Comparison of ENCODE assay signal across 2 cellular contexts in the genomic region with DNA sequence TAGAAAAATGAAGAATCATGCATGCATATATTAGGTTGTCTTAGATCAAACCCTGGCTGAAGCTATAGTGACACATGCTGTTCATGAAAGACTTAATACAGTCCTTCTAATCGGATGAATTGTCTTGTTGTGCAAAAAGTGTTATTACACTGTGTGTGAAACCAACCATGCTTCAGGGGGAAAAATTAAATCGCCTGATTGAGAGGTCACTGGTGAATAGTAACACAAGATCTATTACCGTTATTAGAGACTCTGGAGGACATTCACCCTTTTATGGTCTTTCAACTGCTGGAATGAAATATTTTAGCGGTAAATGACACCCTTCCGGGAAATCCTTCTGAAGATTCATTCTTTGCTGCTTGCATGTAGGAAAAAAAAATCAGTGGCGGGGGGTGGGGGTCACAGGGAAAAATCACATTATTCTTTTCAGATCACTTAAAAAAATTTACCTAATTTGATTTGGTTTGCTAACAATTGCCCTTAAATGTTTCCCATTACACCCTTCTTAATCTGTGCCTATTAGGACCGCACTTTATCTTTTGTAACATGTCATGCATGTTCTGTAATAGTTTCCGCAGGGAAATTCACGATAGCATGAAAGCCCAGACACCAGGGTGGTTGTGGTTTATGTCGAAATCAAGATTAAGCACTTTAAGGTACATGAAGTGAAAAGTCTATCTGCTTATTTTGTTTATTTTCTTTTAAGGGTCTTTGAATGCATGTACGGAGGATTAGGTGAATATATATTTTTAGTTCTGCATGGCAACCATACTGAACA.
TF ChIP-seq lines count a peak whose summit lies in the region.

No MANE protein-coding gene starts in this region.

TF ChIP-seq in SK-N-SH, 30 proteins besides CTCF, POLR2A, EP300 and RAD21 (continued from another document):
- TF ChIP-seq, protein P1, sequence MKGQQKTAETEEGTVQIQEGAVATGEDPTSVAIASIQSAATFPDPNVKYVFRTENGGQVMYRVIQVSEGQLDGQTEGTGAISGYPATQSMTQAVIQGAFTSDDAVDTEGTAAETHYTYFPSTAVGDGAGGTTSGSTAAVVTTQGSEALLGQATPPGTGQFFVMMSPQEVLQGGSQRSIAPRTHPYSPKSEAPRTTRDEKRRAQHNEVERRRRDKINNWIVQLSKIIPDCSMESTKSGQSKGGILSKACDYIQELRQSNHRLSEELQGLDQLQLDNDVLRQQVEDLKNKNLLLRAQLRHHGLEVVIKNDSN (IDR thresholded peaks at IDR 0.05; ENCODE audit: borderline replicate concordance, low read depth): no peak
- no peak for TF ChIP-seq MXI1 (IDR thresholded peaks at IDR 0.05; ENCODE audit: low read depth, low read length)
TF ChIP-seq in SK-N-SH: peak in this region for 1.

TF ChIP-seq in SK-N-SH treated with all-trans-retinoic acid at 6 μM for 48 hours, 23 proteins besides CTCF, POLR2A, EP300 and RAD21 (continued from another document):
- TF ChIP-seq, protein P2, sequence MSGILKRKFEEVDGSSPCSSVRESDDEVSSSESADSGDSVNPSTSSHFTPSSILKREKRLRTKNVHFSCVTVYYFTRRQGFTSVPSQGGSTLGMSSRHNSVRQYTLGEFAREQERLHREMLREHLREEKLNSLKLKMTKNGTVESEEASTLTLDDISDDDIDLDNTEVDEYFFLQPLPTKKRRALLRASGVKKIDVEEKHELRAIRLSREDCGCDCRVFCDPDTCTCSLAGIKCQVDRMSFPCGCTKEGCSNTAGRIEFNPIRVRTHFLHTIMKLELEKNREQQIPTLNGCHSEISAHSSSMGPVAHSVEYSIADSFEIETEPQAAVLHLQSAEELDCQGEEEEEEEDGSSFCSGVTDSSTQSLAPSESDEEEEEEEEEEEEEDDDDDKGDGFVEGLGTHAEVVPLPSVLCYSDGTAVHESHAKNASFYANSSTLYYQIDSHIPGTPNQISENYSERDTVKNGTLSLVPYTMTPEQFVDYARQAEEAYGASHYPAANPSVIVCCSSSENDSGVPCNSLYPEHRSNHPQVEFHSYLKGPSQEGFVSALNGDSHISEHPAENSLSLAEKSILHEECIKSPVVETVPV (CRISPR knock-in tag; IDR thresholded peaks at IDR 0.05): no peak
- TF ChIP-seq PPARA (CRISPR knock-in tag; IDR thresholded peaks at IDR 0.05; ENCODE audit: borderline replicate concordance) (no peak), ZNF8 (CRISPR knock-in tag; IDR thresholded peaks at IDR 0.05) (no peak), TOX (CRISPR knock-in tag; IDR thresholded peaks at IDR 0.05; ENCODE audit: borderline replicate concordance) (no peak), TCF4 (CRISPR knock-in tag; IDR thresholded peaks at IDR 0.05; ENCODE audit: borderline replicate concordance) (no peak), ZFP3 (CRISPR knock-in tag; IDR thresholded peaks at IDR 0.05) (no peak), OSR1 (CRISPR knock-in tag; IDR thresholded peaks at IDR 0.05) (no peak), ESRRG (CRISPR knock-in tag; IDR thresholded peaks at IDR 0.05) (no peak), ZC3H10 (CRISPR knock-in tag; IDR thresholded peaks at IDR 0.05) (no peak), ZNF70 (CRISPR knock-in tag; IDR thresholded peaks at IDR 0.05) (no peak), ISL1 (CRISPR knock-in tag; IDR thresholded peaks at IDR 0.05) (no peak), ARNTL (CRISPR knock-in tag; IDR thresholded peaks at IDR 0.05; ENCODE audit: borderline replicate concordance, low read depth) (no peak), RARB (CRISPR knock-in tag; IDR thresholded peaks at IDR 0.05) (no peak), GLIS3 (CRISPR knock-in tag; IDR thresholded peaks at IDR 0.05) (no peak), ZFP30 (CRISPR knock-in tag; IDR thresholded peaks at IDR 0.05) (no peak)
TF ChIP-seq in SK-N-SH treated with all-trans-retinoic acid at 6 μM for 48 hours: peak in this region for 0.
